Comparison of ENCODE assay signal across 29 cellular contexts in the genomic region with DNA sequence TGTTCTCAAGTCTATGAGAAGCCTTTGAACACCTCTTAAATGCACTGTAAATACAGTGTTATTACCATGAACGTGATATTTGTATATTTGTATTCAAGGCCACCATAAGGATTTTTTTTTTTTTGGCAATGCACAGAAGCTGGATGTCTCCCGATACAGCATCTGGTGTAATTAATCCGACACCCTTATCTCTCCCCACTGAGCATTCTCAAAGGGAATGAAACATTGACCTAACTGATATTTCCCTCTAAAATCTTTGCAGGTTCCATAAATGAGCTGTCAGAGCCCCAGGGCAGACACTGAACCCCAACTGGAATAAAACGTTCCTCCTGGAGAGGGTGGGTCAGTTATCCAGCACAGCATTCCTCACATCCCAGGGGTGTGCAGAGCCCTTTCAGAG.
"Had no signal": no experiment of that assay in that cellular context is flagged by ENCODE, and none has a peak within 500 bp of the region (broad histone marks: within the 10 kb centered on the region; RNA-seq: fewer than 3 reads in every experiment).

No MANE protein-coding gene starts in this region.

- DNase-seq: activated CD4-positive, alpha-beta memory T cell treated with anti-CD3 and anti-CD28 coated beads, Interleukin-2, amount 10 ng/mL, durations not matched to agents 7 days and 5 days; activated CD4-positive, alpha-beta T cell treated with anti-CD3 and anti-CD28 coated beads for 1 hour; activated CD4-positive, alpha-beta T cell treated with anti-CD3 and anti-CD28 coated beads for 4 hours; activated CD4-positive, alpha-beta T cell treated with anti-CD3 and anti-CD28 coated beads, Interleukin-2, amount 10 ng/mL, durations not matched to agents 7 days and 5 days; activated CD4-positive, alpha-beta T cell treated with anti-CD3 and anti-CD28 coated beads, Interleukin-2, amount 50 U/mL, for 4 hours; activated CD4-positive, CD25-positive, alpha-beta regulatory T cell; activated CD8-positive, alpha-beta memory T cell treated with anti-CD3 and anti-CD28 coated beads, Interleukin-2, amount 50 U/mL, for 48 hours; activated gamma-delta T cell; activated naive CD4-positive, alpha-beta T cell; activated naive CD4-positive, alpha-beta T cell treated with anti-CD3 and anti-CD28 coated beads, Interleukin-2, amount 10 ng/mL, durations not matched to agents 7 days and 5 days; activated naive CD8-positive, alpha-beta T cell treated with anti-CD3 and anti-CD28 coated beads, Interleukin-2, amount 10 ng/mL, durations not matched to agents 7 days and 5 days; activated T-cell treated with anti-CD3 and anti-CD28 coated beads for 4 hours; activated T-cell treated with anti-CD3 and anti-CD28 coated beads, Interleukin-2, amount 50 U/mL, for 24 hours; activated T-cell treated with anti-CD3 and anti-CD28 coated beads, Interleukin-2, amount 50 U/mL, for 72 hours; central memory CD4-positive, alpha-beta T cell; cerebellar nuclear complex; dorsolateral prefrontal cortex; effector memory CD4-positive, alpha-beta T cell; endodermal cell; foreskin fibroblast; head of caudate nucleus; hypothalamus; T1000 had no signal

- H3K36me3 ChIP-seq: ascending aorta, breast epithelium, cardiac muscle cell had no signal

- H3K4me1 ChIP-seq: ascending aorta, breast epithelium had no signal

- H3K27ac ChIP-seq: ascending aorta, breast epithelium, cardiac muscle cell, coronary artery, dorsolateral prefrontal cortex had no signal

- ATAC-seq: activated naive CD4-positive, alpha-beta T cell treated with anti-CD3 and anti-CD28 coated beads, Interleukin-2, amount 50 U/mL, for 72 hours; activated T-cell treated with anti-CD3 and anti-CD28 coated beads, Interleukin-2, amount 50 U/mL, for 72 hours; esophagus mucosa had no signal

- H3K9me3 ChIP-seq: ascending aorta, breast epithelium had no signal

- H3K4me3 ChIP-seq: ascending aorta, breast epithelium, cardiac muscle cell, coronary artery, dorsolateral prefrontal cortex had no signal

- H3K27me3 ChIP-seq: ascending aorta, breast epithelium, cardiac muscle cell, dorsolateral prefrontal cortex had no signal
